Comparison of ENCODE assay signal across 9 cellular contexts in genomic region chr17:80253631-80254395, GRCh38. TPM values are rescaled to one million over a fixed set of nuclear protein-coding genes. Genes with fewer than 3 reads are reported as not detected.
DNase-seq lines count a peak whose midpoint lies in the region; ATAC-seq and TF ChIP-seq lines count a peak whose summit lies in the region.
"Had no signal": no experiment of that assay in that cellular context is flagged by ENCODE, and none has a peak within 500 bp of the region (broad histone marks: within the 10 kb centered on the region; RNA-seq: fewer than 3 reads in every experiment).

No MANE protein-coding gene starts in this region.

- DNase-seq in Calu3 (no peak), SHP77 (lab: John Stamatoyannopoulos, UW) (peak; percentile 30 to 65), esophagus squamous epithelium (lab: John Stamatoyannopoulos, UW) (no peak), renal cortical epithelial cell (ENCODE audit: low read depth) (peak; percentile 56), medulla oblongata (ENCODE audit: extremely low spot score) (no peak), NCI-H2081 treated with DMSO at 0.1 percent for 48 hours (lab: John Stamatoyannopoulos, UW) (no peak), DMS153 treated with DMSO at 0.1 percent for 48 hours (lab: John Stamatoyannopoulos, UW; ENCODE audit: unreplicated experiment) (no peak)
- DNase-seq: cerebellar nuclear complex had no signal

- peaks cover 28% of the 10 kb centered on the region for H3K4me1 Mint-ChIP-seq in Calu3 (ENCODE audit: low read depth, unreplicated experiment)

- intact Hi-C loops in Calu3 (cut with micrococcal nuclease; ENCODE audit: unreplicated experiment) (loop anchor here (2.0 to 5.0 kb wide), 4 partner anchors 37 to 247 kb away; partner anchors contain the start of gene EIF4A3), esophagus squamous epithelium (cut with DNase I) (no loop called here)

- WGBS in esophagus squamous epithelium, 2 donors = 82% methylated on average over 20 to 21 of the region's 21 CpGs

- peaks cover 16 to 62% (median 18%) of the 10 kb centered on the region in 3 donors for H3K4me1 ChIP-seq in esophagus squamous epithelium

- no peaks in the 10 kb centered on the region for H3K27me3 ChIP-seq in esophagus squamous epithelium

- peaks cover 0 to 31% (median 0%) of the 10 kb centered on the region in 3 donors for H3K36me3 ChIP-seq in esophagus squamous epithelium

- peak overlapping the region; percentile 34 for H3K27ac Mint-ChIP-seq in Calu3 (ENCODE audit: unreplicated experiment)

- H3K4me3 ChIP-seq in esophagus squamous epithelium = no peak overlapping the region

- TF ChIP-seq CTCF in Calu3 (IDR thresholded peaks at IDR 0.05; ENCODE audit: unreplicated experiment) = no peak
- TF ChIP-seq CTCF in esophagus squamous epithelium (IDR thresholded peaks at IDR 0.05) = no peak

- BruUV-seq in Calu3 (replicated peaks; lab: Mats Ljungman, UMichigan) = no TSS peak

- H3K27me3 Mint-ChIP-seq in Calu3 (ENCODE audit: unreplicated experiment) = no peaks in the 10 kb centered on the region

- ATAC-seq in GM18858 (IDR thresholded peaks at IDR 0.05; ENCODE audit: unreplicated experiment) = no peak

- H3K9me3 Mint-ChIP-seq in Calu3 (ENCODE audit: low read depth, unreplicated experiment) = no peaks in the 10 kb centered on the region

- CTCF ChIA-PET in Calu3 (lab: Charles Lee) = interaction anchor here (1.6 kb wide), 1 partner anchor 152 kb away, joined by 5 read pairs; the partner anchor contains the start of gene GAA

- no peaks in the 10 kb centered on the region for H3K36me3 Mint-ChIP-seq in Calu3 (ENCODE audit: insufficient read depth, unreplicated experiment)

- no peaks in the 10 kb centered on the region for H3K9me3 ChIP-seq in esophagus squamous epithelium

- H3K27ac ChIP-seq in esophagus squamous epithelium = peak overlapping the region; percentile 38 to 86 (median 81)

- TF ChIP-seq POLR2A in esophagus squamous epithelium (IDR thresholded peaks at IDR 0.05) = no peak

- H3K4me3 Mint-ChIP-seq in Calu3 (ENCODE audit: low read depth, unreplicated experiment) = no peak overlapping the region

RNA-seq across cellular contexts. Expression of gene RNF213, which starts 6.8 kb away (rescaled TPM):
- 221 and 369 TPM in 2 replicates for total RNA-seq in Calu3 (2022)
- 10 to 100 TPM; 56.1 to 67.9 (median 60.9) TPM for total RNA-seq in esophagus squamous epithelium
- 182 and 763 TPM in 2 replicates for total RNA-seq in renal cortical epithelial cell

RNA-seq across cellular contexts. Expression of gene SLC26A11, which starts 33.6 kb away (rescaled TPM):
- total RNA-seq in Calu3 (2022) (7.2 and 10.4 TPM in 2 replicates), esophagus squamous epithelium (10 to 100 TPM in 1 of 4 donors, 1 to 10 TPM in 3; 5.7 to 11.4 (median 7.6) TPM), renal cortical epithelial cell (4.0 and 26.0 TPM in 2 replicates)

RNA-seq across cellular contexts. Expression of gene SGSH, which starts 33.7 kb away (rescaled TPM):
- total RNA-seq in Calu3 (2022) (32.2 and 50.3 TPM in 2 replicates), esophagus squamous epithelium (10 to 100 TPM in 3 of 4 donors, 1 to 10 TPM in 1; 8.7 to 18.7 (median 12.9) TPM), renal cortical epithelial cell (4.0 and 30.1 TPM in 2 replicates)

Comparison
In these comparisons a context has a peak if more than half of its experiments do, and no peak if none do; other contexts are left out.
1. DNase-seq: peak in SHP77 (2 of 2) and renal cortical epithelial cell (single experiment); none in Calu3 (single experiment), esophagus squamous epithelium (single experiment), medulla oblongata (single experiment), NCI-H2081 treated with DMSO at 0.1 percent for 48 hours (single experiment) and DMS153 treated with DMSO at 0.1 percent for 48 hours (single experiment).